Comparison of ENCODE assay signal across 27 cellular contexts in the genomic region with DNA sequence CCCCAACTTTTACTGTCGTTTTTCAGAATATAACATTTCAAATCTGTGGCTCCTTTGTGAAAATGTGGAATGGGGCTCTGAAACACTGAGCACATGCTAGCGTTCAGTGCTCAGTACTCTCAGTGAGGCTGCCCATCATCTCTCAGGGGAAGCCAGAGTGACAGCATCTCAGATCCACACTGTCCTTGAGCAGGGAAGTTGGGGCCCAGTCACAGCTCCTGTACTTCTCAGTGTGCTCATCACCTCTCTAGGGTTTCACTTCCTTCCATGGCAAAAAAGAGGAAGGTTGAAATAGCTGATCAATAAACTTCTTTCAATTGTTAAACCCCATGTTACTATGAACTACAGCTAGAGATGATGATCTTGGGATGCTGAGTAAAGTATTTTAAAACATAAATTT.
"Had no signal": no experiment of that assay in that cellular context is flagged by ENCODE, and none has a peak within 500 bp of the region (broad histone marks: within the 10 kb centered on the region; RNA-seq: fewer than 3 reads in every experiment).

No MANE protein-coding gene starts in this region.

- H3K4me1 ChIP-seq: gastroesophageal sphincter, parathyroid adenoma, psoas muscle, sigmoid colon, stomach, thyroid gland had no signal

- H3K27ac Mint-ChIP-seq: activated CD4-positive, alpha-beta memory T cell treated with anti-CD3 and anti-CD28 coated beads, Interleukin-2, amount 10 ng/mL, durations not matched to agents 7 days and 5 days; activated CD4-positive, alpha-beta T cell treated with anti-CD3 and anti-CD28 coated beads, Interleukin-2, amount 10 ng/mL, durations not matched to agents 7 days and 5 days; activated T-cell treated with anti-CD3 and anti-CD28 coated beads, Interleukin-2, amount 50 U/mL, for 24 hours; immature natural killer cell; stimulated activated effector memory CD8-positive, alpha-beta T cell treated with anti-CD3 and anti-CD28 coated beads, Interleukin-12 subunit alpha, Interleukin-12 subunit beta, amount 100 ng/mL, for 72 hours; T-helper 17 cell; WTC11 had no signal

- H3K79me2 ChIP-seq: parathyroid adenoma had no signal

- ATAC-seq: gastroesophageal sphincter; left colon; psoas muscle; stimulated activated effector memory CD8-positive, alpha-beta T cell treated with anti-CD3 and anti-CD28 coated beads, Interleukin-12 subunit alpha, Interleukin-12 subunit beta, amount 100 ng/mL, for 72 hours; T-helper 17 cell; WTC11 had no signal

- H3K27me3 ChIP-seq: gastroesophageal sphincter, sigmoid colon, stomach, thyroid gland had no signal

- H3K9me3 Mint-ChIP-seq: activated CD4-positive, alpha-beta T cell treated with anti-CD3 and anti-CD28 coated beads, Interleukin-2, amount 10 ng/mL, durations not matched to agents 7 days and 5 days had no signal

- H3K9ac ChIP-seq: parathyroid adenoma had no signal

- H3K4me3 Mint-ChIP-seq: activated CD4-positive, alpha-beta memory T cell treated with anti-CD3 and anti-CD28 coated beads, Interleukin-2, amount 10 ng/mL, durations not matched to agents 7 days and 5 days; activated CD4-positive, alpha-beta T cell treated with anti-CD3 and anti-CD28 coated beads, Interleukin-2, amount 10 ng/mL, durations not matched to agents 7 days and 5 days; activated T-cell treated with anti-CD3 and anti-CD28 coated beads, Interleukin-2, amount 50 U/mL, for 24 hours; immature natural killer cell; stimulated activated effector memory CD8-positive, alpha-beta T cell treated with anti-CD3 and anti-CD28 coated beads, Interleukin-12 subunit alpha, Interleukin-12 subunit beta, amount 100 ng/mL, for 72 hours; T-helper 17 cell; WTC11 had no signal

- H3K36me3 ChIP-seq: gastroesophageal sphincter, sigmoid colon, stomach, thyroid gland had no signal

- H2AFZ ChIP-seq: parathyroid adenoma had no signal

- H3K36me3 Mint-ChIP-seq: stimulated activated effector memory CD8-positive, alpha-beta T cell treated with anti-CD3 and anti-CD28 coated beads, Interleukin-12 subunit alpha, Interleukin-12 subunit beta, amount 100 ng/mL, for 72 hours; WTC11 had no signal

- H3K4me3 ChIP-seq: gastroesophageal sphincter, psoas muscle, sigmoid colon, stomach, thyroid gland had no signal

- DNase-seq: activated CD4-positive, alpha-beta memory T cell treated with anti-CD3 and anti-CD28 coated beads, Interleukin-2, amount 10 ng/mL, durations not matched to agents 7 days and 5 days; activated CD4-positive, alpha-beta T cell treated with anti-CD3 and anti-CD28 coated beads for 1 hour; activated CD4-positive, alpha-beta T cell treated with anti-CD3 and anti-CD28 coated beads, Interleukin-2, amount 10 ng/mL, durations not matched to agents 7 days and 5 days; activated CD8-positive, alpha-beta memory T cell treated with anti-CD3 and anti-CD28 coated beads, Interleukin-2, amount 50 U/mL, for 48 hours; activated gamma-delta T cell; activated naive CD4-positive, alpha-beta T cell treated with anti-CD3 and anti-CD28 coated beads, Interleukin-2, amount 50 U/mL, for 16 hours; activated T-cell treated with anti-CD3 and anti-CD28 coated beads, Interleukin-2, amount 50 U/mL, for 24 hours; amniotic stem cell; caudate nucleus; head of caudate nucleus; hypothalamus; immature natural killer cell; kidney; left colon; occipital lobe; sigmoid colon; small intestine; stimulated activated CD4-positive, alpha-beta T cell treated with anti-CD3 and anti-CD28 coated beads, Interleukin-4, amount 100 ng/mL, for 24 hours; stomach; T-helper 17 cell; T1000; thyroid gland had no signal

- H3K27me3 Mint-ChIP-seq: activated CD4-positive, alpha-beta memory T cell treated with anti-CD3 and anti-CD28 coated beads, Interleukin-2, amount 10 ng/mL, durations not matched to agents 7 days and 5 days; activated CD4-positive, alpha-beta T cell treated with anti-CD3 and anti-CD28 coated beads, Interleukin-2, amount 10 ng/mL, durations not matched to agents 7 days and 5 days; activated T-cell treated with anti-CD3 and anti-CD28 coated beads, Interleukin-2, amount 50 U/mL, for 24 hours; T-helper 17 cell had no signal

- H3K27ac ChIP-seq: gastroesophageal sphincter, parathyroid adenoma, psoas muscle, sigmoid colon, stomach, thyroid gland had no signal

- H3K4me1 Mint-ChIP-seq: activated CD4-positive, alpha-beta memory T cell treated with anti-CD3 and anti-CD28 coated beads, Interleukin-2, amount 10 ng/mL, durations not matched to agents 7 days and 5 days; activated CD4-positive, alpha-beta T cell treated with anti-CD3 and anti-CD28 coated beads, Interleukin-2, amount 10 ng/mL, durations not matched to agents 7 days and 5 days; immature natural killer cell; stimulated activated effector memory CD8-positive, alpha-beta T cell treated with anti-CD3 and anti-CD28 coated beads, Interleukin-12 subunit alpha, Interleukin-12 subunit beta, amount 100 ng/mL, for 72 hours; T-helper 17 cell; WTC11 had no signal

- H3K9me3 ChIP-seq: psoas muscle, sigmoid colon, thyroid gland had no signal
